ENCODE assay signal across 18 cellular contexts in genomic region chr2:116952254-116952653, GRCh38.
A peak's percentile ranks its signal among the peaks of the same experiment; 100 is the strongest.
DNase-seq lines count a peak whose midpoint lies in the region; ATAC-seq and TF ChIP-seq lines count a peak whose summit lies in the region.
"Had no signal": no experiment of that assay in that cellular context is flagged by ENCODE, and none has a peak within 500 bp of the region (broad histone marks: within the 10 kb centered on the region; RNA-seq: fewer than 3 reads in every experiment).

No MANE protein-coding gene starts in this region.

- DNase-seq in NCI-H748 (lab: John Stamatoyannopoulos, UW; ENCODE audit: unreplicated experiment): peak; percentile 23
- peak; percentile 17 for DNase-seq in colonic mucosa
- DNase-seq in neural crest cell (ENCODE audit: low read depth, low spot score): no peak
- DNase-seq in stimulated activated CD4-positive, alpha-beta T cell treated with anti-CD3 and anti-CD28 coated beads, Interleukin-4, amount 100 ng/mL, for 24 hours: no peak
- DNase-seq in sciatic nerve (ENCODE audit: low spot score): no peak
- no peak for DNase-seq in AG20443 (ENCODE audit: low spot score)
- DNase-seq: activated CD4-positive, CD25-positive, alpha-beta regulatory T cell treated with anti-CD3 and anti-CD28 coated beads, Interleukin-2, amount 50 U/mL, for 72 hours; activated T-cell treated with anti-CD3 and anti-CD28 coated beads, Interleukin-2, amount 50 U/mL, for 4 hours; NCI-H226; SHP77 treated with DMSO at 0.1 percent for 48 hours; stimulated activated CD4-positive, alpha-beta T cell treated with anti-CD3 and anti-CD28 coated beads, Interleukin-4, amount 100 ng/mL, for 1 hour had no signal

- peaks cover 3% of the 10 kb centered on the region for H3K9me3 Mint-ChIP-seq in neural crest cell

- H3K4me3 ChIP-seq in DOHH2 (ENCODE audit: low read length) (no peak overlapping the region), colonic mucosa (no peak overlapping the region)
- H3K4me3 ChIP-seq: ascending aorta, prostate gland had no signal

- intact Hi-C loops in colonic mucosa (cut with DNase I) (loop anchor here (10.0 kb wide), 1 partner anchor 207 kb away; no protein-coding TSS in a partner anchor), sciatic nerve (cut with DNase I) (no loop called here)

- H3K9ac ChIP-seq in colonic mucosa (ENCODE audit: low read depth in 2 of 2, low read length in 2 of 2): no peak overlapping the region
- H3K9ac ChIP-seq: KMS-11 had no signal

- TF ChIP-seq CTCF in DOHH2 (IDR thresholded peaks at IDR 0.05; ENCODE audit: low read depth, low read length, poor library complexity, severe bottlenecking): peak; percentile 28
- TF ChIP-seq CTCF in colonic mucosa (IDR thresholded peaks at IDR 0.05): peak; percentile 38
- peak; percentile 53 for TF ChIP-seq CTCF in neural crest cell (conservative IDR thresholded peaks at IDR 0.05)

- peaks cover 3% of the 10 kb centered on the region for H3K36me3 Mint-ChIP-seq in neural crest cell (ENCODE audit: low read depth)
- H3K36me3 Mint-ChIP-seq: memory B cell had no signal

- H3K4me3 Mint-ChIP-seq in neural crest cell: no peak overlapping the region
- H3K4me3 Mint-ChIP-seq: activated T-cell treated with anti-CD3 and anti-CD28 coated beads, Interleukin-2, amount 50 U/mL, for 4 hours; memory B cell; stimulated activated naive CD8-positive, alpha-beta T cell treated with anti-CD3 and anti-CD28 coated beads, Interleukin-15, Interleukin-2, amounts not matched to agents 100 ng/mL and 50 ng/mL, for 24 hours had no signal

- H3K9me2 ChIP-seq in DOHH2 (replicated peaks; ENCODE audit: control insufficient read depth, low read length): no peaks in the 10 kb centered on the region

- H3K27me3 Mint-ChIP-seq in neural crest cell (ENCODE audit: low read depth): no peaks in the 10 kb centered on the region
- H3K27me3 Mint-ChIP-seq: memory B cell; stimulated activated naive CD8-positive, alpha-beta T cell treated with anti-CD3 and anti-CD28 coated beads, Interleukin-15, Interleukin-2, amounts not matched to agents 100 ng/mL and 50 ng/mL, for 24 hours had no signal

- H3K4me1 Mint-ChIP-seq in neural crest cell: no peaks in the 10 kb centered on the region
- H3K4me1 Mint-ChIP-seq: memory B cell had no signal

- H3K36me3 ChIP-seq in DOHH2 (ENCODE audit: control insufficient read depth, low read length) (no peaks in the 10 kb centered on the region), colonic mucosa (no peaks in the 10 kb centered on the region)
- H3K36me3 ChIP-seq: ascending aorta, prostate gland had no signal

- H3K27ac ChIP-seq in DOHH2 (ENCODE audit: low read depth, low read length) (no peak overlapping the region), colonic mucosa (no peak overlapping the region)
- H3K27ac ChIP-seq: ascending aorta, KMS-11, prostate gland had no signal

- no peaks in the 10 kb centered on the region for H4K20me1 ChIP-seq in DOHH2 (ENCODE audit: control insufficient read depth, insufficient read depth, low read depth, low read length)

- H3K27me3 ChIP-seq in DOHH2 (ENCODE audit: control insufficient read depth, low read length) (no peaks in the 10 kb centered on the region), colonic mucosa (no peaks in the 10 kb centered on the region)
- H3K27me3 ChIP-seq: ascending aorta had no signal

- H3K4me1 ChIP-seq in DOHH2 (ENCODE audit: control insufficient read depth, low read length) (no peaks in the 10 kb centered on the region), colonic mucosa (no peaks in the 10 kb centered on the region)
- H3K4me1 ChIP-seq: ascending aorta, prostate gland had no signal

- H3K4me2 ChIP-seq in DOHH2 (ENCODE audit: low read length): no peak overlapping the region
- H3K4me2 ChIP-seq: KMS-11 had no signal

- no peak for ATAC-seq in sciatic nerve
- no peak for ATAC-seq in HG03108 (IDR thresholded peaks at IDR 0.05; ENCODE audit: unreplicated experiment)
- ATAC-seq: activated T-cell treated with anti-CD3 and anti-CD28 coated beads, Interleukin-2, amount 50 U/mL, for 4 hours had no signal

- H3K27ac Mint-ChIP-seq in neural crest cell (ENCODE audit: unreplicated experiment): no peak overlapping the region
- H3K27ac Mint-ChIP-seq: memory B cell; stimulated activated naive CD8-positive, alpha-beta T cell treated with anti-CD3 and anti-CD28 coated beads, Interleukin-15, Interleukin-2, amounts not matched to agents 100 ng/mL and 50 ng/mL, for 24 hours had no signal

- H3K79me2 ChIP-seq in DOHH2 (ENCODE audit: control insufficient read depth, low read length): no peaks in the 10 kb centered on the region

- H3F3A ChIP-seq in DOHH2 (ENCODE audit: control insufficient read depth, insufficient read depth): no peaks in the 10 kb centered on the region

- H3K9me3 ChIP-seq in DOHH2 (ENCODE audit: control insufficient read depth, insufficient read depth, low read length) (no peaks in the 10 kb centered on the region), colonic mucosa (no peaks in the 10 kb centered on the region)
- H3K9me3 ChIP-seq: ascending aorta, prostate gland had no signal

Comparison
In these comparisons a context has a peak if more than half of its experiments do, and no peak if none do; other contexts are left out.
1. DNase-seq: peak in NCI-H748 (single experiment) and colonic mucosa (single experiment); none in neural crest cell (single experiment), stimulated activated CD4-positive, alpha-beta T cell treated with anti-CD3 and anti-CD28 coated beads, Interleukin-4, amount 100 ng/mL, for 24 hours (single experiment), sciatic nerve (single experiment) and AG20443 (single experiment).
2. Peak in every context shown above with its lines, with median percentiles within 50 percentile points of each other: CTCF ChIP-seq.